Comparison of ENCODE assay signal across 1 cellular context in the genomic region with DNA sequence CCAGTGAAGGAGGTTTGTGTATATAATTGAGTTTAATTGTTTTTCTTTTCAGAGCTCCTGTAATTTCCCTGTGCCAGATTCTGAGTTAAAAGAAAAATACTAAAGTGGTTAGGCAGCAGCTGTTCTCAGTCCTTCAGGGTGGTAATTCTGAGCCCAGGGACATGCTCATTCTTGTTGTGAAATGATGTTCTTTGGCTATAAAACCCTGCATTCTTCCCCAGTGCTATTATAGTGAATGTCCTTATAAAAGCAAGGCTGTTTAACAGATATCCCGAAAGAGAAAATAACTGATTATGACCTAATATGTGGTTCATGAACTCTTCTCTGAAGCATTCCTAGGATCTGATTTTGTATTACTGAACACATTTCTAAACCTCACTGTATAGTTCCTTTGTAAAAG.
TF ChIP-seq lines count a peak whose summit lies in the region.

No MANE protein-coding gene starts in this region.

TF ChIP-seq in SK-N-SH, 30 proteins besides CTCF, POLR2A, EP300 and RAD21 (continued from another document):
- TF ChIP-seq, protein P1, sequence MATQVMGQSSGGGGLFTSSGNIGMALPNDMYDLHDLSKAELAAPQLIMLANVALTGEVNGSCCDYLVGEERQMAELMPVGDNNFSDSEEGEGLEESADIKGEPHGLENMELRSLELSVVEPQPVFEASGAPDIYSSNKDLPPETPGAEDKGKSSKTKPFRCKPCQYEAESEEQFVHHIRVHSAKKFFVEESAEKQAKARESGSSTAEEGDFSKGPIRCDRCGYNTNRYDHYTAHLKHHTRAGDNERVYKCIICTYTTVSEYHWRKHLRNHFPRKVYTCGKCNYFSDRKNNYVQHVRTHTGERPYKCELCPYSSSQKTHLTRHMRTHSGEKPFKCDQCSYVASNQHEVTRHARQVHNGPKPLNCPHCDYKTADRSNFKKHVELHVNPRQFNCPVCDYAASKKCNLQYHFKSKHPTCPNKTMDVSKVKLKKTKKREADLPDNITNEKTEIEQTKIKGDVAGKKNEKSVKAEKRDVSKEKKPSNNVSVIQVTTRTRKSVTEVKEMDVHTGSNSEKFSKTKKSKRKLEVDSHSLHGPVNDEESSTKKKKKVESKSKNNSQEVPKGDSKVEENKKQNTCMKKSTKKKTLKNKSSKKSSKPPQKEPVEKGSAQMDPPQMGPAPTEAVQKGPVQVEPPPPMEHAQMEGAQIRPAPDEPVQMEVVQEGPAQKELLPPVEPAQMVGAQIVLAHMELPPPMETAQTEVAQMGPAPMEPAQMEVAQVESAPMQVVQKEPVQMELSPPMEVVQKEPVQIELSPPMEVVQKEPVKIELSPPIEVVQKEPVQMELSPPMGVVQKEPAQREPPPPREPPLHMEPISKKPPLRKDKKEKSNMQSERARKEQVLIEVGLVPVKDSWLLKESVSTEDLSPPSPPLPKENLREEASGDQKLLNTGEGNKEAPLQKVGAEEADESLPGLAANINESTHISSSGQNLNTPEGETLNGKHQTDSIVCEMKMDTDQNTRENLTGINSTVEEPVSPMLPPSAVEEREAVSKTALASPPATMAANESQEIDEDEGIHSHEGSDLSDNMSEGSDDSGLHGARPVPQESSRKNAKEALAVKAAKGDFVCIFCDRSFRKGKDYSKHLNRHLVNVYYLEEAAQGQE (IDR thresholded peaks at IDR 0.05; ENCODE audit: low read depth, low read length) = no peak
- TF ChIP-seq CHD2 (IDR thresholded peaks at IDR 0.05; ENCODE audit: low read length, partially characterized antibody) = no peak
- TF ChIP-seq FOXM1 (IDR thresholded peaks at IDR 0.05; ENCODE audit: low read depth) = no peak
- TF ChIP-seq RFX5 (IDR thresholded peaks at IDR 0.05; ENCODE audit: low read length) = no peak
- TF ChIP-seq, protein P2, sequence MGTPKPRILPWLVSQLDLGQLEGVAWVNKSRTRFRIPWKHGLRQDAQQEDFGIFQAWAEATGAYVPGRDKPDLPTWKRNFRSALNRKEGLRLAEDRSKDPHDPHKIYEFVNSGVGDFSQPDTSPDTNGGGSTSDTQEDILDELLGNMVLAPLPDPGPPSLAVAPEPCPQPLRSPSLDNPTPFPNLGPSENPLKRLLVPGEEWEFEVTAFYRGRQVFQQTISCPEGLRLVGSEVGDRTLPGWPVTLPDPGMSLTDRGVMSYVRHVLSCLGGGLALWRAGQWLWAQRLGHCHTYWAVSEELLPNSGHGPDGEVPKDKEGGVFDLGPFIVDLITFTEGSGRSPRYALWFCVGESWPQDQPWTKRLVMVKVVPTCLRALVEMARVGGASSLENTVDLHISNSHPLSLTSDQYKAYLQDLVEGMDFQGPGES (IDR thresholded peaks at IDR 0.05; ENCODE audit: low read depth, low read length) = no peak
- TF ChIP-seq YY1 (IDR thresholded peaks at IDR 0.05; ENCODE audit: low read depth) = no peak
TF ChIP-seq in SK-N-SH: peak in this region for 0.
